In the genomic region with DNA sequence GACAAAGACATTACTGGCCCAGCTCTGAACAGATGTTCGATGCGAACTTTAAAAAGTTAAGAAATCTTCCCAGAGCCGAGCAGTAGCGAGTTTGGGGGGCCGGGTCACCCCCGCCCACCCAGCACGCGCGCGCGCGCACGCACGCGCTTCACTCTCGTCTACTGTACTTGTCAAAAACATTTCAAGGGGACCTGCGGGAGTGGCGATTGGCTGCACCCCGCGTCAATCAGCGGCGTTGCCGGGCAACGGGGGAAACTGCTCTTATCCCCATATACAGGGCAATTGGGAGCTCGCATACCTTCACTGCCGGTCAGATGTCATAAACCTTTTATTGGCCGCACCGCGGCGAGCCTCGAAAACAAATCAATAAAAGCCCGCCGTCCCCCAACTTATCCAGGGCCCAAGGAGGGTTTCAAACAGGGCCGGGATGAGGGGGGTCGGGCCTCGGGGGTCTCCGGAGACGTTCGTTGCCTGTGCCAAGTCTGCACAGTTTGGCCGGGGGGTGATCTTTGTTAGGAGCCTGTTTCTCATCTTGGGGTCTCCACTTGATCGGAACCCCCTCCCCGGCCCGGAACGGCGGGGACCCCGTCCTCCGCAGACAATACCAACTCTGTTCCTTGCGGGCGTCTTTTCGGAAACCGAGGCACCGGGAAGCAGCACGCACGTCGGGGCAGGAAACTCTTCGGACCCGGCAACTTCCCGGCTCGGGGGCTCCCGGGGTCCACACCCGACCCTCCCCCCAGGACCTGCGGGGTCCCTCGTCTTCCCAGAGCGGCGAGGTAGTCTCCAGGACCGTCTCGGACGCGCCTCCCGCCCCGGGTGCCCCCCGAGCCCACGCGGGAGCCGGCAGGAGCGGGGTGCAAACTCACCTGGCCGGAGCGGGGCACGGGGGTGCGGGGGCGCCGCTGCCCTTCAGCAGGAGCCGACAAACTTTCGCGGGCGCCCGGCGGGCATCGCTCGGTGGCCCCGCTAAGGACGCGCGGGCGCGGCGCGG, we compare ENCODE assay signal across 8 cellular contexts. TPM values are rescaled to one million over a fixed set of nuclear protein-coding genes. Genes with fewer than 3 reads are reported as not detected.
A peak's percentile ranks its signal among the peaks of the same experiment; 100 is the strongest.
DNase-seq lines count a peak whose midpoint lies in the region; ATAC-seq, FAIRE-seq and TF ChIP-seq lines count a peak whose summit lies in the region.

No MANE protein-coding gene starts in this region.

- H3K9ac ChIP-seq in mammary epithelial cell (ENCODE audit: insufficient read depth, low read length): peak overlapping the region; percentile 73

- dilution Hi-C loops in mammary epithelial cell (cut with HindIII; ENCODE audit: low sequenced_read_pairs): no loop called here

- FAIRE-seq in A204.1 (lab: Jason Lieb, UNC): peak; percentile 46

- H3K36me3 ChIP-seq in WERI-Rb-1 (peaks cover 2% of the 10 kb centered on the region), mammary epithelial cell (ENCODE audit: insufficient read depth, low read length) (no peaks in the 10 kb centered on the region)

- DNase-seq in NCI-H2171 treated with DMSO at 0.1 percent for 48 hours (lab: John Stamatoyannopoulos, UW) (peak; percentile 94), WERI-Rb-1 (peak; percentile 98), mammary epithelial cell (peak; percentile 99), iPS-NIHi11 (ENCODE audit: low spot score) (peak; percentile 96)

- CTCF ChIA-PET in mammary epithelial cell (lab: Charles Lee; ENCODE audit: low non-redundant PET): interaction anchor here (0.6 kb wide), 1 partner anchor 480 kb away, joined by 4 read pairs; no protein-coding TSS in a partner anchor

- no peaks in the 10 kb centered on the region for H3K79me2 ChIP-seq in mammary epithelial cell (ENCODE audit: insufficient read depth, low read length)

- H3K27ac ChIP-seq in WERI-Rb-1 (no peak overlapping the region), mammary epithelial cell (ENCODE audit: insufficient read depth, low read depth, low read length) (peak overlapping the region; percentile 47), skin epidermis (peak overlapping the region; percentile 80 to 99 (median 97))

- H3K4me2 ChIP-seq in mammary epithelial cell (ENCODE audit: insufficient read depth, low read depth, low read length): peak overlapping the region; percentile 96

- H3K4me3 ChIP-seq in WERI-Rb-1 (ENCODE audit: low read depth, low read length) (peak overlapping the region; percentile 91), mammary epithelial cell (replicated peaks in 1 of 3; ENCODE audit: insufficient read depth in 1 of 3, low read depth in 2 of 3, low read length in 3 of 3) (peak overlapping the region; percentile 80 to 92 (median 87)), skin epidermis (peak overlapping the region; percentile 69 to 97 (median 87))

- H2AFZ ChIP-seq in mammary epithelial cell (ENCODE audit: low read depth, low read length): peak overlapping the region; percentile 89

- H3K27me3 ChIP-seq in WERI-Rb-1 (ENCODE audit: insufficient read depth, low read depth, severe bottlenecking) (no peaks in the 10 kb centered on the region), mammary epithelial cell (ENCODE audit: insufficient read depth, low read length) (peaks cover 2% of the 10 kb centered on the region)

- TF ChIP-seq CTCF in WERI-Rb-1 (IDR thresholded peaks at IDR 0.05; ENCODE audit: low read depth, low read length): no peak
- no peak for TF ChIP-seq CTCF in mammary epithelial cell (conservative IDR thresholded peaks at IDR 0.05 in 1 of 2, IDR thresholded peaks at IDR 0.05 in 1 of 2; ENCODE audit: extremely low read depth in 1 of 2, insufficient read depth in 1 of 2, low read depth in 1 of 2, low read length in 2 of 2)

- under 1% methylated on average over 27 of the region's 98 CpGs for WGBS in mammary epithelial cell (ENCODE audit: low coverage, missing lambda C conversion rate)

- H4K20me1 ChIP-seq in mammary epithelial cell (ENCODE audit: insufficient read depth, low read length): no peaks in the 10 kb centered on the region

- ATAC-seq in GM18861 (IDR thresholded peaks at IDR 0.05; ENCODE audit: unreplicated experiment) (peak; percentile 87), HG03097 (IDR thresholded peaks at IDR 0.05; ENCODE audit: low FRiP score, unreplicated experiment) (peak; percentile 72)

- no TSS peak for BruUV-seq in mammary epithelial cell (replicated peaks; lab: Mats Ljungman, UMichigan)

- in situ Hi-C loops in mammary epithelial cell (cut with MboI; ENCODE audit: low sequenced_read_pairs in 2 of 2): loop anchor here (25.0 kb wide), 2 partner anchors 379 to 496 kb away; no protein-coding TSS in a partner anchor

- intact Hi-C loops in mammary epithelial cell (cut with micrococcal nuclease): loop anchor here (5.0 to 10.0 kb wide), 6 partner anchors 199 to 496 kb away; no protein-coding TSS in a partner anchor

- peaks cover 6% of the 10 kb centered on the region for H3K4me1 ChIP-seq in mammary epithelial cell (ENCODE audit: insufficient read depth, low read length)

- no peaks in the 10 kb centered on the region for H3K9me3 ChIP-seq in WERI-Rb-1 (ENCODE audit: severe bottlenecking)
- no peaks in the 10 kb centered on the region for H3K9me3 ChIP-seq in mammary epithelial cell (replicated peaks; ENCODE audit: insufficient read depth, low read length)

RNA-seq across cellular contexts. Expression of gene FOXN3, which starts 0.7 kb away (rescaled TPM):
- 10 to 100 TPM in 1 of 2 donors, 1 to 10 TPM in 1; 4.6 to 17.0 TPM for total RNA-seq in mammary epithelial cell
- 4.0 TPM for polyA plus RNA-seq in mammary epithelial cell
- polyA minus RNA-seq in mammary epithelial cell: 18.6 TPM
